ENCODE assay signal across 8 cellular contexts in genomic region chrX:106611682-106612402, GRCh38. TPM values are rescaled to one million over a fixed set of nuclear protein-coding genes. Genes with fewer than 3 reads are reported as not detected.
DNase-seq lines count a peak whose midpoint lies in the region; ATAC-seq and TF ChIP-seq lines count a peak whose summit lies in the region.

Gene RADX, plus strand, starts transcription at chrX:106611978. Its CDS starts 103 bp downstream, at chrX:106612081.

- H3K9me3 ChIP-seq in HUES64 (ENCODE audit: insufficient read depth, low read depth, low read length), result no peaks in the 10 kb centered on the region
- H3K9me3 ChIP-seq in SK-N-SH, result no peaks in the 10 kb centered on the region
- H3K9me3 ChIP-seq in heart right ventricle, result no peaks in the 10 kb centered on the region
- H3K9me3 ChIP-seq in tibial nerve, result no peaks in the 10 kb centered on the region

- H3K4me2 ChIP-seq in SK-N-SH, result peak within 1 kb of the TSS; percentile 79

- peaks cover 13% of the 10 kb centered on the region for H3K4me1 Mint-ChIP-seq in activated naive CD8-positive, alpha-beta T cell treated with anti-CD3 and anti-CD28 coated beads, Interleukin-2, amount 10 ng/mL, durations not matched to agents 7 days and 5 days

- under 1% methylated on average over 46 of the region's 46 CpGs for WGBS in HUES64
- 3% methylated on average over 16 of the region's 46 CpGs for WGBS in SK-N-SH (ENCODE audit: low lambda C conversion rate)
- 1% methylated on average over 33 to 46 of the region's 46 CpGs for WGBS in heart right ventricle, 2 donors
- WGBS in tibial nerve, 2 donors, result 0 to 48% methylated on average over 16 to 45 of the region's 46 CpGs

- H3K4me1 ChIP-seq in HUES64 (ENCODE audit: insufficient read depth, low read length), result no peaks in the 10 kb centered on the region
- peaks cover 0 to 4% of the 10 kb centered on the region in 2 experiments; a peak in 1 of 4 replicates for H3K4me1 ChIP-seq in SK-N-SH (ENCODE audit: control insufficient read depth in 1 of 2, insufficient read depth in 2 of 2, low read depth in 1 of 2, low read length in 1 of 2)
- no peaks in the 10 kb centered on the region for H3K4me1 ChIP-seq in heart right ventricle
- H3K4me1 ChIP-seq in tibial nerve, result no peaks in the 10 kb centered on the region

- no peaks in the 10 kb centered on the region for H3K27me3 Mint-ChIP-seq in activated naive CD8-positive, alpha-beta T cell treated with anti-CD3 and anti-CD28 coated beads, Interleukin-2, amount 10 ng/mL, durations not matched to agents 7 days and 5 days

- H3K9me2 ChIP-seq in SK-N-SH, result no peaks in the 10 kb centered on the region

- H3F3A ChIP-seq in SK-N-SH (replicated peaks; ENCODE audit: insufficient read depth), result no peaks in the 10 kb centered on the region

- no peak within 1 kb of the TSS for H3K27ac ChIP-seq in HUES64 (ENCODE audit: low read depth, low read length)
- H3K27ac ChIP-seq in SK-N-SH (ENCODE audit: low read depth in 2 of 2, low read length in 1 of 2), result no peak within 1 kb of the TSS
- no peak within 1 kb of the TSS for H3K27ac ChIP-seq in heart right ventricle
- peak within 1 kb of the TSS; percentile 14 to 80 (median 70) for H3K27ac ChIP-seq in tibial nerve

- H3K4me3 ChIP-seq in HUES64 (ENCODE audit: low read length) (peak within 1 kb of the TSS; percentile 79), SK-N-SH (ENCODE audit: low read depth in 2 of 2, low read length in 1 of 2) (peak within 1 kb of the TSS; percentile 37 to 58), heart right ventricle (peak within 1 kb of the TSS in 9 of 10 donors; percentile 28 to 58 (median 55)), tibial nerve (peak within 1 kb of the TSS; percentile 31 to 58 (median 45))

- H3K36me3 ChIP-seq in HUES64 (ENCODE audit: insufficient read depth, low read length) (no peaks in the 10 kb centered on the region), SK-N-SH (replicated peaks in 1 of 2; ENCODE audit: control insufficient read depth in 1 of 2, insufficient read depth in 2 of 2, low read length in 1 of 2) (no peaks in the 10 kb centered on the region), heart right ventricle (no peaks in the 10 kb centered on the region), tibial nerve (no peaks in the 10 kb centered on the region)

- intact Hi-C loops in heart right ventricle (cut with DNase I), result no loop called here

- H3K9ac ChIP-seq in HUES64 (ENCODE audit: low read depth, low read length) (peak within 1 kb of the TSS; percentile 67), SK-N-SH (no peak within 1 kb of the TSS)

- peak; percentile 30 to 62 for TF ChIP-seq POLR2A in tibial nerve (IDR thresholded peaks at IDR 0.05)

- H3K4me3 Mint-ChIP-seq in activated naive CD8-positive, alpha-beta T cell treated with anti-CD3 and anti-CD28 coated beads, Interleukin-2, amount 10 ng/mL, durations not matched to agents 7 days and 5 days, result peak within 1 kb of the TSS; percentile 92

- POLR2A ChIA-PET in SK-N-SH (lab: Yijun Ruan, JAX), result no interaction called here
- POLR2A ChIA-PET in activated naive CD8-positive, alpha-beta T cell treated with anti-CD3 and anti-CD28 coated beads, Interleukin-2, amount 10 ng/mL, durations not matched to agents 7 days and 5 days (lab: Charles Lee), result interaction anchor here (1.2 kb wide), 1 partner anchor 9 kb away, joined by 4 read pairs; no protein-coding TSS in a partner anchor

- H4K20me1 ChIP-seq in SK-N-SH (ENCODE audit: insufficient read depth), result no peaks in the 10 kb centered on the region

- no peaks in the 10 kb centered on the region for H3K9me3 Mint-ChIP-seq in activated naive CD8-positive, alpha-beta T cell treated with anti-CD3 and anti-CD28 coated beads, Interleukin-2, amount 10 ng/mL, durations not matched to agents 7 days and 5 days

- peak within 1 kb of the TSS; percentile 88 for H2AFZ ChIP-seq in SK-N-SH (ENCODE audit: low read depth)

- no peak for TF ChIP-seq CTCF in SK-N-SH (IDR thresholded peaks at IDR 0.05)
- TF ChIP-seq CTCF in heart right ventricle (IDR thresholded peaks at IDR 0.05), result no peak
- no peak for TF ChIP-seq CTCF in tibial nerve (IDR thresholded peaks at IDR 0.05)

- CTCF ChIA-PET in SK-N-SH (lab: Yijun Ruan, JAX), result interaction anchor here (0.9 to 1.5 kb wide), 2 partner anchors 8 to 10 kb away, joined by 3 to 4 read pairs; no protein-coding TSS in a partner anchor

- no peak for TF ChIP-seq EP300 in SK-N-SH (IDR thresholded peaks at IDR 0.05; ENCODE audit: borderline replicate concordance in 1 of 2, low read depth in 1 of 2, low read length in 1 of 2)
- peak in 1 of 2 donors; percentile 77 for TF ChIP-seq EP300 in tibial nerve (IDR thresholded peaks at IDR 0.05)

- peak within 1 kb of the TSS; percentile 88 for H3K27ac Mint-ChIP-seq in activated naive CD8-positive, alpha-beta T cell treated with anti-CD3 and anti-CD28 coated beads, Interleukin-2, amount 10 ng/mL, durations not matched to agents 7 days and 5 days

- H3K27me3 ChIP-seq in HUES64 (ENCODE audit: insufficient read depth, low read length) (peaks cover 25% of the 10 kb centered on the region), SK-N-SH (ENCODE audit: insufficient read depth) (peaks cover 42% of the 10 kb centered on the region; the same call in 1 of the 2 replicates), heart right ventricle (peaks cover 0 to 55% (median 0%) of the 10 kb centered on the region in 7 donors), tibial nerve (peaks cover 0 to 13% of the 10 kb centered on the region in 2 donors)

- ATAC-seq in GM21526 (IDR thresholded peaks at IDR 0.05; ENCODE audit: low FRiP score, unreplicated experiment) (peak; percentile 97), heart right ventricle (peak; percentile 94 to 99 (median 97))
- ATAC-seq in activated naive CD8-positive, alpha-beta T cell treated with anti-CD3 and anti-CD28 coated beads, Interleukin-2, amount 10 ng/mL, durations not matched to agents 7 days and 5 days (ENCODE audit: low read depth), result peak; percentile 98

- H3K36me3 Mint-ChIP-seq in activated naive CD8-positive, alpha-beta T cell treated with anti-CD3 and anti-CD28 coated beads, Interleukin-2, amount 10 ng/mL, durations not matched to agents 7 days and 5 days, result no peaks in the 10 kb centered on the region

- no peaks in the 10 kb centered on the region for H3K79me2 ChIP-seq in SK-N-SH (ENCODE audit: insufficient read depth)

- DNase-seq in DMS153 treated with DMSO at 0.1 percent for 48 hours (lab: John Stamatoyannopoulos, UW; ENCODE audit: unreplicated experiment) (peak; percentile 28), SK-N-SH (peak; percentile 53), heart right ventricle (peak; percentile 63 to 71), pons (ENCODE audit: low spot score) (peak; percentile 80), tibial nerve (ENCODE audit: low spot score in 2 of 2) (peak; percentile 34 to 45)
- peak; percentile 81 for DNase-seq in activated naive CD8-positive, alpha-beta T cell treated with anti-CD3 and anti-CD28 coated beads, Interleukin-2, amount 10 ng/mL, durations not matched to agents 7 days and 5 days

- TF ChIP-seq RAD21 in SK-N-SH (IDR thresholded peaks at IDR 0.05; ENCODE audit: low read length), result no peak

TF ChIP-seq in SK-N-SH, 30 proteins besides CTCF, POLR2A, EP300 and RAD21:
- TF ChIP-seq RFX5 (IDR thresholded peaks at IDR 0.05; ENCODE audit: low read length) (peak; percentile 38; the same call in 1 of the 2 replicates), NRF1 (IDR thresholded peaks at IDR 0.05; ENCODE audit: low read depth, low read length) (peak; percentile 62), SIN3A (IDR thresholded peaks at IDR 0.05; ENCODE audit: borderline replicate concordance, low read depth, low read length) (no peak)

RNA-seq across cellular contexts. Expression of gene RADX, which starts in this region (rescaled TPM):
- polyA plus RNA-seq in HUES64 (2013, experiment 1 of 2), result 3.2 TPM
- polyA plus RNA-seq in HUES64 (2013, experiment 2 of 2), result 3.9 TPM
- not detected in 2 replicates for polyA plus RNA-seq in SK-N-SH (2012; rRNA removed)
- not detected in 2 replicates for polyA plus RNA-seq in SK-N-SH (2012; cell fraction: cytosol; rRNA removed)
- polyA plus RNA-seq in SK-N-SH (2012; cell fraction: nucleus; rRNA removed), result not detected in 2 replicates
- total RNA-seq in activated naive CD8-positive, alpha-beta T cell treated with anti-CD3 and anti-CD28 coated beads, Interleukin-2, amount 10 ng/mL, durations not matched to agents 7 days and 5 days, result 10 to 100 TPM in 1 of 2 experiments, 1 to 10 TPM in 1; 9.8 to 10.4 TPM
- total RNA-seq in heart right ventricle, result 1 to 10 TPM in 8 of 10 donors, under 1 TPM in 2; 0.65 to 3.7 (median 1.3) TPM
- polyA plus RNA-seq in heart right ventricle, result 1 to 10 TPM; 1.1 to 1.2 TPM
- 1 to 10 TPM; 3.5 to 9.6 (median 5.6) TPM for total RNA-seq in tibial nerve

Comparison
In these comparisons a context has a peak if more than half of its experiments do, and no peak if none do; other contexts are left out.
1. Peak in DNase-seq, H3K4me3 ChIP-seq and H3K4me2 ChIP-seq in SK-N-SH; RNA of the gene not detected or under 1 TPM.
2. DNase-seq: peak in every context shown above with its lines; median percentile 81 in activated naive CD8-positive, alpha-beta T cell treated with anti-CD3 and anti-CD28 coated beads, Interleukin-2, amount 10 ng/mL, durations not matched to agents 7 days and 5 days; 80 in pons; 67 in heart right ventricle; 53 in SK-N-SH; 40 in tibial nerve; 28 in DMS153 treated with DMSO at 0.1 percent for 48 hours.
3. H3K27ac ChIP-seq: peak in tibial nerve (4 of 4); none in HUES64 (single experiment), SK-N-SH (0 of 2) and heart right ventricle (0 of 10).
4. Peak in every context shown above with its lines, with median percentiles within 50 percentile points of each other: ATAC-seq and H3K4me3 ChIP-seq.